30 cellular contexts compared by ENCODE assay signal in genomic region chr16:28843766-28844165, GRCh38. TPM values are rescaled to one million over a fixed set of nuclear protein-coding genes. Genes with fewer than 3 reads are reported as not detected.
DNase-seq lines count a peak whose midpoint lies in the region; ATAC-seq and TF ChIP-seq lines count a peak whose summit lies in the region.
"Had no signal": no experiment of that assay in that cellular context is flagged by ENCODE, and none has a peak within 500 bp of the region (broad histone marks: within the 10 kb centered on the region; RNA-seq: fewer than 3 reads in every experiment).

No MANE protein-coding gene starts in this region.

- no peaks in the 10 kb centered on the region for H3K27me3 Mint-ChIP-seq in natural killer cell treated with Interleukin-12 subunit alpha and Interleukin-12 subunit beta and Interleukin-15 and Interleukin-18, amount 100 ng/mL, for 72 hours
- no peaks in the 10 kb centered on the region for H3K27me3 Mint-ChIP-seq in natural killer cell (ENCODE audit: low read depth in 2 of 2)
- no peaks in the 10 kb centered on the region for H3K27me3 Mint-ChIP-seq in activated T-helper 1 cell treated with anti-CD3 and anti-CD28 coated beads, Interleukin-12 subunit alpha, Interleukin-12 subunit beta, Interleukin-2, Interleukin-4 antibody, amounts not matched to agents 30 ng/mL and 10 ng/mL and 1 ng/mL, durations not matched to agents 14 hours and 24 hours and 36 hours (ENCODE audit: insufficient read depth)
- H3K27me3 Mint-ChIP-seq in naive thymus-derived CD4-positive, alpha-beta T cell, result no peaks in the 10 kb centered on the region
- H3K27me3 Mint-ChIP-seq: activated CD4-positive, alpha-beta memory T cell treated with anti-CD3 and anti-CD28 coated beads for 36 hours had no signal

- H3K4me1 ChIP-seq in naive thymus-derived CD4-positive, alpha-beta T cell (ENCODE audit: control insufficient read depth in 2 of 2, insufficient read depth in 2 of 2, low read length in 2 of 2), result peaks cover 19 to 25% of the 10 kb centered on the region in 2 donors
- H3K4me1 ChIP-seq in foreskin keratinocyte (no peaks in the 10 kb centered on the region), lower lobe of right lung (peaks cover 12% of the 10 kb centered on the region)

- peaks cover 9% of the 10 kb centered on the region for H3K36me3 Mint-ChIP-seq in natural killer cell treated with Interleukin-12 subunit alpha and Interleukin-12 subunit beta and Interleukin-15 and Interleukin-18, amount 100 ng/mL, for 72 hours
- H3K36me3 Mint-ChIP-seq in natural killer cell, result no peaks in the 10 kb centered on the region
- peaks cover 40% of the 10 kb centered on the region for H3K36me3 Mint-ChIP-seq in activated T-helper 1 cell treated with anti-CD3 and anti-CD28 coated beads, Interleukin-12 subunit alpha, Interleukin-12 subunit beta, Interleukin-2, Interleukin-4 antibody, amounts not matched to agents 30 ng/mL and 10 ng/mL and 1 ng/mL, durations not matched to agents 14 hours and 24 hours and 36 hours (ENCODE audit: low read depth)
- peaks cover 0 to 20% (median 5%) of the 10 kb centered on the region in 5 donors for H3K36me3 Mint-ChIP-seq in naive thymus-derived CD4-positive, alpha-beta T cell

- intact Hi-C loops in natural killer cell (cut with micrococcal nuclease) (no loop called here), lower lobe of right lung (cut with DNase I) (no loop called here)
- intact Hi-C loops in activated T-helper 1 cell treated with anti-CD3 and anti-CD28 coated beads, Interleukin-12 subunit alpha, Interleukin-12 subunit beta, Interleukin-2, Interleukin-4 antibody, amounts not matched to agents 30 ng/mL and 10 ng/mL and 1 ng/mL, durations not matched to agents 14 hours and 24 hours and 36 hours (cut with micrococcal nuclease), result no loop called here
- intact Hi-C loops in naive thymus-derived CD4-positive, alpha-beta T cell (cut with micrococcal nuclease), result loop anchor here in 1 of 2 donors (10.0 kb wide), 1 partner anchor 349 kb away; the partner anchor contains the start of genes APOBR and CLN3

- peaks cover 8 to 37% (median 9%) of the 10 kb centered on the region in 3 experiments for H3K36me3 ChIP-seq in naive thymus-derived CD4-positive, alpha-beta T cell (ENCODE audit: control insufficient read depth in 2 of 3, insufficient read depth in 3 of 3, low read length in 3 of 3)
- peaks cover 42% of the 10 kb centered on the region for H3K36me3 ChIP-seq in lower lobe of right lung

- no peak for ATAC-seq in natural killer cell treated with Interleukin-12 subunit alpha and Interleukin-12 subunit beta and Interleukin-15 and Interleukin-18, amount 100 ng/mL, for 72 hours
- ATAC-seq in natural killer cell (no peak), foreskin keratinocyte (no peak), lower lobe of right lung (no peak)
- ATAC-seq in naive thymus-derived CD4-positive, alpha-beta T cell, result no peak
- ATAC-seq: esophagus mucosa, heart left ventricle, left ventricle myocardium superior had no signal

- no peaks in the 10 kb centered on the region for H3K9me3 ChIP-seq in naive thymus-derived CD4-positive, alpha-beta T cell (ENCODE audit: control insufficient read depth in 2 of 3, low read length in 3 of 3)
- no peaks in the 10 kb centered on the region for H3K9me3 ChIP-seq in lower lobe of right lung
- H3K9me3 ChIP-seq: adrenal gland, BLaER1, HAP-1, heart left ventricle, stomach, vagina had no signal

- H3K27me3 ChIP-seq in naive thymus-derived CD4-positive, alpha-beta T cell (ENCODE audit: control insufficient read depth in 2 of 2, insufficient read depth in 2 of 2, low read length in 2 of 2), result no peaks in the 10 kb centered on the region
- H3K27me3 ChIP-seq in foreskin keratinocyte, result no peaks in the 10 kb centered on the region
- no peaks in the 10 kb centered on the region for H3K27me3 ChIP-seq in lower lobe of right lung (ENCODE audit: low read depth)
- H3K27me3 ChIP-seq: adrenal gland, BLaER1, heart left ventricle, stomach, vagina had no signal

- CTCF ChIA-PET in naive thymus-derived CD4-positive, alpha-beta T cell (lab: Charles Lee), result no interaction called here

- TF ChIP-seq CTCF in natural killer cell (IDR thresholded peaks at IDR 0.05), result no peak
- no peak for TF ChIP-seq CTCF in foreskin keratinocyte (conservative IDR thresholded peaks at IDR 0.05)
- no peak for TF ChIP-seq CTCF in lower lobe of right lung (IDR thresholded peaks at IDR 0.05)

- POLR2A ChIA-PET in naive thymus-derived CD4-positive, alpha-beta T cell (lab: Charles Lee), result interaction anchor here (1.1 to 5.2 kb wide), 4 partner anchors 15 to 21 kb away, joined by 4 to 51 read pairs (median 6); partner anchors contain the start of gene ATXN2L

- peak overlapping the region; percentile 97 for H3K4me3 Mint-ChIP-seq in natural killer cell treated with Interleukin-12 subunit alpha and Interleukin-12 subunit beta and Interleukin-15 and Interleukin-18, amount 100 ng/mL, for 72 hours
- H3K4me3 Mint-ChIP-seq in natural killer cell, result no peak overlapping the region
- H3K4me3 Mint-ChIP-seq in activated T-helper 1 cell treated with anti-CD3 and anti-CD28 coated beads, Interleukin-12 subunit alpha, Interleukin-12 subunit beta, Interleukin-2, Interleukin-4 antibody, amounts not matched to agents 30 ng/mL and 10 ng/mL and 1 ng/mL, durations not matched to agents 14 hours and 24 hours and 36 hours, result peak overlapping the region; percentile 96
- H3K4me3 Mint-ChIP-seq in naive thymus-derived CD4-positive, alpha-beta T cell, result peak overlapping the region in 2 of 10 donors; percentile 35 to 94

- H3K4me3 ChIP-seq in naive thymus-derived CD4-positive, alpha-beta T cell (ENCODE audit: low read length), result no peak overlapping the region
- no peak overlapping the region for H3K4me3 ChIP-seq in lower lobe of right lung
- H3K4me3 ChIP-seq: adrenal gland, BLaER1, HAP-1, heart left ventricle, SK-N-MC, vagina had no signal

- H3K27ac Mint-ChIP-seq in natural killer cell treated with Interleukin-12 subunit alpha and Interleukin-12 subunit beta and Interleukin-15 and Interleukin-18, amount 100 ng/mL, for 72 hours, result no peak overlapping the region
- H3K27ac Mint-ChIP-seq in natural killer cell, result no peak overlapping the region
- H3K27ac Mint-ChIP-seq in activated T-helper 1 cell treated with anti-CD3 and anti-CD28 coated beads, Interleukin-12 subunit alpha, Interleukin-12 subunit beta, Interleukin-2, Interleukin-4 antibody, amounts not matched to agents 30 ng/mL and 10 ng/mL and 1 ng/mL, durations not matched to agents 14 hours and 24 hours and 36 hours, result no peak overlapping the region
- peak overlapping the region in 2 of 9 donors; percentile 17 to 91 for H3K27ac Mint-ChIP-seq in naive thymus-derived CD4-positive, alpha-beta T cell
- H3K27ac Mint-ChIP-seq: activated CD4-positive, alpha-beta memory T cell treated with anti-CD3 and anti-CD28 coated beads for 36 hours had no signal

- H3K9me3 Mint-ChIP-seq in natural killer cell treated with Interleukin-12 subunit alpha and Interleukin-12 subunit beta and Interleukin-15 and Interleukin-18, amount 100 ng/mL, for 72 hours, result no peaks in the 10 kb centered on the region
- H3K9me3 Mint-ChIP-seq in natural killer cell, result no peaks in the 10 kb centered on the region
- H3K9me3 Mint-ChIP-seq in activated T-helper 1 cell treated with anti-CD3 and anti-CD28 coated beads, Interleukin-12 subunit alpha, Interleukin-12 subunit beta, Interleukin-2, Interleukin-4 antibody, amounts not matched to agents 30 ng/mL and 10 ng/mL and 1 ng/mL, durations not matched to agents 14 hours and 24 hours and 36 hours, result no peaks in the 10 kb centered on the region
- no peaks in the 10 kb centered on the region for H3K9me3 Mint-ChIP-seq in naive thymus-derived CD4-positive, alpha-beta T cell
- H3K9me3 Mint-ChIP-seq: activated CD4-positive, alpha-beta memory T cell treated with anti-CD3 and anti-CD28 coated beads for 36 hours had no signal

- H3K4me1 Mint-ChIP-seq in natural killer cell treated with Interleukin-12 subunit alpha and Interleukin-12 subunit beta and Interleukin-15 and Interleukin-18, amount 100 ng/mL, for 72 hours (ENCODE audit: low read depth in 2 of 2), result peaks cover 29 to 35% of the 10 kb centered on the region in 2 donors
- peaks cover 25 to 32% of the 10 kb centered on the region in 2 donors for H3K4me1 Mint-ChIP-seq in natural killer cell
- peaks cover 12% of the 10 kb centered on the region for H3K4me1 Mint-ChIP-seq in activated T-helper 1 cell treated with anti-CD3 and anti-CD28 coated beads, Interleukin-12 subunit alpha, Interleukin-12 subunit beta, Interleukin-2, Interleukin-4 antibody, amounts not matched to agents 30 ng/mL and 10 ng/mL and 1 ng/mL, durations not matched to agents 14 hours and 24 hours and 36 hours (ENCODE audit: low read depth)
- peaks cover 16 to 38% (median 26%) of the 10 kb centered on the region in 7 donors for H3K4me1 Mint-ChIP-seq in naive thymus-derived CD4-positive, alpha-beta T cell

- H3K27ac ChIP-seq in naive thymus-derived CD4-positive, alpha-beta T cell (ENCODE audit: low read depth, low read length), result peak overlapping the region; percentile 94
- H3K27ac ChIP-seq in foreskin keratinocyte (no peak overlapping the region), lower lobe of right lung (no peak overlapping the region)
- H3K27ac ChIP-seq: adrenal gland, BLaER1, heart left ventricle, KMS-11, SK-N-MC, stomach, vagina had no signal

- no peak for DNase-seq in natural killer cell treated with Interleukin-12 subunit alpha and Interleukin-12 subunit beta and Interleukin-15 and Interleukin-18, amount 100 ng/mL, for 72 hours (ENCODE audit: low spot score)
- DNase-seq in natural killer cell, result no peak
- no peak for DNase-seq in activated T-helper 1 cell treated with anti-CD3 and anti-CD28 coated beads, Interleukin-12 subunit alpha, Interleukin-12 subunit beta, Interleukin-2, Interleukin-4 antibody, amounts not matched to agents 30 ng/mL and 10 ng/mL and 1 ng/mL, durations not matched to agents 14 hours and 24 hours and 36 hours (ENCODE audit: low spot score)
- DNase-seq in naive thymus-derived CD4-positive, alpha-beta T cell, result no peak
- no peak for DNase-seq in NCI-H1930 (lab: John Stamatoyannopoulos, UW)
- no peak for DNase-seq in foreskin keratinocyte
- no peak for DNase-seq in lower lobe of right lung
- DNase-seq: activated CD4-positive, alpha-beta memory T cell treated with anti-CD3 and anti-CD28 coated beads for 36 hours; activated CD4-positive, CD25-positive, alpha-beta regulatory T cell; activated CD8-positive, alpha-beta memory T cell treated with anti-CD3 and anti-CD28 coated beads, Interleukin-2, amount 50 U/mL, for 48 hours; activated gamma-delta T cell; adrenal gland; dermis blood vessel endothelial cell; DMS53; foreskin fibroblast; heart left ventricle; islet precursor cell; left ventricle myocardium superior; MM.1S; NCI-H2081 treated with DMSO at 0.1 percent for 48 hours; NCI-H2227 treated with DMSO at 0.1 percent for 48 hours; NCI-H526; stomach; T-helper 1 cell had no signal

RNA-seq across cellular contexts. Expression of gene TUFM, which starts 2.4 kb away (rescaled TPM):
- 100 to 1,000 TPM; 183 to 358 TPM for total RNA-seq in natural killer cell treated with Interleukin-12 subunit alpha and Interleukin-12 subunit beta and Interleukin-15 and Interleukin-18, amount 100 ng/mL, for 72 hours
- total RNA-seq in natural killer cell (100 to 1,000 TPM; 108 to 128 (median 118) TPM), foreskin keratinocyte (169 and 192 TPM in 2 replicates), lower lobe of right lung (112 TPM)
- 261 and 264 TPM in 2 replicates for total RNA-seq in activated T-helper 1 cell treated with anti-CD3 and anti-CD28 coated beads, Interleukin-12 subunit alpha, Interleukin-12 subunit beta, Interleukin-2, Interleukin-4 antibody, amounts not matched to agents 30 ng/mL and 10 ng/mL and 1 ng/mL, durations not matched to agents 14 hours and 24 hours and 36 hours
- 100 to 1,000 TPM in 2 of 5 experiments, 10 to 100 TPM in 3; 89.7 to 140 (median 95.2) TPM for total RNA-seq in naive thymus-derived CD4-positive, alpha-beta T cell
- 100 to 1,000 TPM; 125 to 139 TPM for polyA plus RNA-seq in naive thymus-derived CD4-positive, alpha-beta T cell
- 325 and 344 TPM in 2 replicates for polyA plus RNA-seq in foreskin keratinocyte

RNA-seq across cellular contexts. Expression of gene SH2B1, which starts 19.9 kb away (rescaled TPM):
- total RNA-seq in natural killer cell treated with Interleukin-12 subunit alpha and Interleukin-12 subunit beta and Interleukin-15 and Interleukin-18, amount 100 ng/mL, for 72 hours, result 10 to 100 TPM; 41.6 to 82.8 TPM
- 100 to 1,000 TPM in 1 of 3 donors, 10 to 100 TPM in 2; 85.4 to 110 (median 91.5) TPM for total RNA-seq in natural killer cell
- total RNA-seq in activated T-helper 1 cell treated with anti-CD3 and anti-CD28 coated beads, Interleukin-12 subunit alpha, Interleukin-12 subunit beta, Interleukin-2, Interleukin-4 antibody, amounts not matched to agents 30 ng/mL and 10 ng/mL and 1 ng/mL, durations not matched to agents 14 hours and 24 hours and 36 hours, result 54.2 and 56.2 TPM in 2 replicates
- 100 to 1,000 TPM in 2 of 5 experiments, 10 to 100 TPM in 3; 66.8 to 145 (median 77.8) TPM for total RNA-seq in naive thymus-derived CD4-positive, alpha-beta T cell
- polyA plus RNA-seq in naive thymus-derived CD4-positive, alpha-beta T cell, result 1 to 10 TPM; 1.9 to 3.1 TPM
- 21.4 and 22.2 TPM in 2 replicates for total RNA-seq in foreskin keratinocyte
- 21.7 and 24.1 TPM in 2 replicates for polyA plus RNA-seq in foreskin keratinocyte
- 49.0 TPM for total RNA-seq in lower lobe of right lung

RNA-seq across cellular contexts. Expression of gene ATXN2L, which starts 21.0 kb away (rescaled TPM):
- total RNA-seq in natural killer cell treated with Interleukin-12 subunit alpha and Interleukin-12 subunit beta and Interleukin-15 and Interleukin-18, amount 100 ng/mL, for 72 hours, result 100 to 1,000 TPM; 263 to 336 TPM
- total RNA-seq in natural killer cell (100 to 1,000 TPM; 350 to 451 (median 416) TPM), foreskin keratinocyte (75.8 and 76.9 TPM in 2 replicates), lower lobe of right lung (145 TPM)
- total RNA-seq in activated T-helper 1 cell treated with anti-CD3 and anti-CD28 coated beads, Interleukin-12 subunit alpha, Interleukin-12 subunit beta, Interleukin-2, Interleukin-4 antibody, amounts not matched to agents 30 ng/mL and 10 ng/mL and 1 ng/mL, durations not matched to agents 14 hours and 24 hours and 36 hours, result 319 and 337 TPM in 2 replicates
- total RNA-seq in naive thymus-derived CD4-positive, alpha-beta T cell, result 100 to 1,000 TPM; 274 to 374 (median 310) TPM
- polyA plus RNA-seq in naive thymus-derived CD4-positive, alpha-beta T cell, result 10 to 100 TPM; 19.7 to 38.8 TPM
- 88.2 and 100 TPM in 2 replicates for polyA plus RNA-seq in foreskin keratinocyte

RNA-seq across cellular contexts. Expression of gene ATP2A1, which starts 34.5 kb away (rescaled TPM):
- 1 to 10 TPM; 1.4 to 5.0 TPM for total RNA-seq in natural killer cell treated with Interleukin-12 subunit alpha and Interleukin-12 subunit beta and Interleukin-15 and Interleukin-18, amount 100 ng/mL, for 72 hours
- total RNA-seq in natural killer cell, result 1 to 10 TPM in 2 of 3 donors, under 1 TPM in 1; 0.75 to 2.5 (median 1.3) TPM
- total RNA-seq in activated T-helper 1 cell treated with anti-CD3 and anti-CD28 coated beads, Interleukin-12 subunit alpha, Interleukin-12 subunit beta, Interleukin-2, Interleukin-4 antibody, amounts not matched to agents 30 ng/mL and 10 ng/mL and 1 ng/mL, durations not matched to agents 14 hours and 24 hours and 36 hours, result 2.6 and 3.3 TPM in 2 replicates
- 1 to 10 TPM in 2 of 5 experiments, under 1 TPM in 3; 0.32 to 1.6 (median 0.89) TPM for total RNA-seq in naive thymus-derived CD4-positive, alpha-beta T cell
- polyA plus RNA-seq in naive thymus-derived CD4-positive, alpha-beta T cell, result not detected
- 0.21 and 0.24 TPM in 2 replicates for total RNA-seq in foreskin keratinocyte
- polyA plus RNA-seq in foreskin keratinocyte, result 0.27 and 0.57 TPM in 2 replicates
- total RNA-seq in lower lobe of right lung, result 0.38 TPM
- total RNA-seq: dermis blood vessel endothelial cell, vagina had no signal
